1 cellular context compared by ENCODE assay signal in the genomic region with DNA sequence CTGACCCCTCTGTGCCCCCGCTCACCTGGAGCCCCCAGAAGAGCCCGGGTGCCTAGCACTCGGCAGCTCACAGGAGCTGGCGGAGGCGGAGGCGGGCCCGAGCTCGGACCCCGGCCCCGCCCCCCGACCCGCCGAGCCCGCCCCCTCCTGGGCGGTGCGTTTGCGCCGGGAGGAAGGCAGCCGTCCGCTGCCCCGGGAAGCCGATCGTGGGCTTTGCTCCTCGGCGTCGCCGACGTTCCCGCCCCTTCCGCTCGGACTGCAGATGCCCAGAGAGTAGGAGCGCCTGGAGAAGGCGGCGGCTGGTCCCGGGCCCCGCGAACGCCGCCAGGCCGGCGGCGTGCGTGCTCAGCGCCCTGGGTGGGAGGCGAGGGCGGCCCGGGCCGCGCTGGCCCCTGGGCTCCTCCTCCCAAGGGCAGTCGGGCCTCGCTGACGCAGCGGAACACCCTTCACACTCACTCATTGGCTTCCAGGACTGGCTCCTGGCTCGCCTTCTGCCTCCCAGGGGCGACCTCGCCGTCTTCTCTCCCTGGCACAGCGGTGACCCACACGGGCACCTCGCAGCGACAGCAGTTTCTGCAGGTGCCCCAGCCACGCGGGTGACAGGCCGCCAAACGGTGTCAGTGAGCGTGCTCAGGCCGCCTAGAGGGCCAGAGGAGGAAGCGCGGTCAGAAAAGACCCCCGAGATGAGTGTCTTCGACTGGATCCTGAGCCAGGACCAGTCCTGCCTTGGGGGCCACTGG.
TF ChIP-seq lines count a peak whose summit lies in the region.

A gene (minus strand): TSS at position 74 of the 740 bp plus-strand sequence. CDS start 415 bp downstream, outside the sequence.

TF ChIP-seq in HEK293, 187 proteins besides CTCF, POLR2A, EP300 and RAD21 (continued from another document):
- TF ChIP-seq, protein P1, sequence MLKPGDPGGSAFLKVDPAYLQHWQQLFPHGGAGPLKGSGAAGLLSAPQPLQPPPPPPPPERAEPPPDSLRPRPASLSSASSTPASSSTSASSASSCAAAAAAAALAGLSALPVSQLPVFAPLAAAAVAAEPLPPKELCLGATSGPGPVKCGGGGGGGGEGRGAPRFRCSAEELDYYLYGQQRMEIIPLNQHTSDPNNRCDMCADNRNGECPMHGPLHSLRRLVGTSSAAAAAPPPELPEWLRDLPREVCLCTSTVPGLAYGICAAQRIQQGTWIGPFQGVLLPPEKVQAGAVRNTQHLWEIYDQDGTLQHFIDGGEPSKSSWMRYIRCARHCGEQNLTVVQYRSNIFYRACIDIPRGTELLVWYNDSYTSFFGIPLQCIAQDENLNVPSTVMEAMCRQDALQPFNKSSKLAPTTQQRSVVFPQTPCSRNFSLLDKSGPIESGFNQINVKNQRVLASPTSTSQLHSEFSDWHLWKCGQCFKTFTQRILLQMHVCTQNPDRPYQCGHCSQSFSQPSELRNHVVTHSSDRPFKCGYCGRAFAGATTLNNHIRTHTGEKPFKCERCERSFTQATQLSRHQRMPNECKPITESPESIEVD (tag by site-specific recombination; IDR thresholded peaks at IDR 0.05): no peak
- TF ChIP-seq ZNF544 (tag by site-specific recombination; IDR thresholded peaks at IDR 0.05) (no peak), ZNF600 (tag by site-specific recombination; IDR thresholded peaks at IDR 0.05) (0 out of 2 replicates have a peak, but pooled peaks have one; percentile 15), ZNF202 (tag by site-specific recombination; IDR thresholded peaks at IDR 0.05; ENCODE audit: borderline replicate concordance) (no peak), ZNF510 (tag by site-specific recombination; IDR thresholded peaks at IDR 0.05; ENCODE audit: insufficient replicate concordance) (no peak), TCF7L2 (IDR thresholded peaks at IDR 0.05; ENCODE audit: borderline replicate concordance, low read depth, low read length) (no peak), ZNF302 (tag by site-specific recombination; IDR thresholded peaks at IDR 0.05; ENCODE audit: low read depth) (no peak), ZNF670 (tag by site-specific recombination; IDR thresholded peaks at IDR 0.05; ENCODE audit: low read depth) (no peak), ZNF221 (tag by site-specific recombination; IDR thresholded peaks at IDR 0.05; ENCODE audit: borderline replicate concordance) (no peak), ZNF354C (tag by site-specific recombination; IDR thresholded peaks at IDR 0.05; ENCODE audit: borderline replicate concordance, low read depth) (no peak), ZNF214 (tag by site-specific recombination; IDR thresholded peaks at IDR 0.05; ENCODE audit: borderline replicate concordance) (no peak), ZNF830 (tag by site-specific recombination; IDR thresholded peaks at IDR 0.05; ENCODE audit: low read depth) (no peak), ZNF76 (tag by site-specific recombination; IDR thresholded peaks at IDR 0.05; ENCODE audit: borderline replicate concordance, low read depth) (no peak; the same call in 1 of the 2 replicates), GLIS2 (tag by site-specific recombination; IDR thresholded peaks at IDR 0.05) (peak; percentile 93), MEIS1 (CRISPR knock-in tag; IDR thresholded peaks at IDR 0.05; ENCODE audit: borderline replicate concordance) (no peak), ZNF404 (tag by site-specific recombination; IDR thresholded peaks at IDR 0.05) (no peak), ZNF140 (tag by site-specific recombination; IDR thresholded peaks at IDR 0.05) (no peak), ZNF184 (tag by site-specific recombination; IDR thresholded peaks at IDR 0.05) (no peak), GLI4 (tag by site-specific recombination; IDR thresholded peaks at IDR 0.05) (no peak), ZNF701 (tag by site-specific recombination; IDR thresholded peaks at IDR 0.05) (no peak), ZNF155 (tag by site-specific recombination; IDR thresholded peaks at IDR 0.05) (no peak), HOXA7 (CRISPR knock-in tag; IDR thresholded peaks at IDR 0.05; ENCODE audit: borderline replicate concordance) (no peak), ZNF16 (tag by site-specific recombination; IDR thresholded peaks at IDR 0.05; ENCODE audit: low read depth) (no peak), ZBTB48 (tag by site-specific recombination; IDR thresholded peaks at IDR 0.05) (0 out of 2 replicates have a peak, but pooled peaks have one; percentile 17), ZBTB20 (tag by site-specific recombination; IDR thresholded peaks at IDR 0.05) (peak; percentile 38; the same call in 1 of the 2 replicates), ZNF266 (tag by site-specific recombination; IDR thresholded peaks at IDR 0.05; ENCODE audit: low read depth) (no peak), SALL2 (tag by site-specific recombination; IDR thresholded peaks at IDR 0.05; ENCODE audit: borderline replicate concordance) (no peak)
- TF ChIP-seq, protein P2, sequence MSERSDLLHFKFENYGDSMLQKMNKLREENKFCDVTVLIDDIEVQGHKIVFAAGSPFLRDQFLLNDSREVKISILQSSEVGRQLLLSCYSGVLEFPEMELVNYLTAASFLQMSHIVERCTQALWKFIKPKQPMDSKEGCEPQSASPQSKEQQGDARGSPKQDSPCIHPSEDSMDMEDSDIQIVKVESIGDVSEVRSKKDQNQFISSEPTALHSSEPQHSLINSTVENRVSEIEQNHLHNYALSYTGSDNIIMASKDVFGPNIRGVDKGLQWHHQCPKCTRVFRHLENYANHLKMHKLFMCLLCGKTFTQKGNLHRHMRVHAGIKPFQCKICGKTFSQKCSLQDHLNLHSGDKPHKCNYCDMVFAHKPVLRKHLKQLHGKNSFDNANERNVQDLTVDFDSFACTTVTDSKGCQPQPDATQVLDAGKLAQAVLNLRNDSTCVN (tag by site-specific recombination; optimal IDR thresholded peaks at IDR 0.05): peak; percentile 74
- TF ChIP-seq, protein P3, sequence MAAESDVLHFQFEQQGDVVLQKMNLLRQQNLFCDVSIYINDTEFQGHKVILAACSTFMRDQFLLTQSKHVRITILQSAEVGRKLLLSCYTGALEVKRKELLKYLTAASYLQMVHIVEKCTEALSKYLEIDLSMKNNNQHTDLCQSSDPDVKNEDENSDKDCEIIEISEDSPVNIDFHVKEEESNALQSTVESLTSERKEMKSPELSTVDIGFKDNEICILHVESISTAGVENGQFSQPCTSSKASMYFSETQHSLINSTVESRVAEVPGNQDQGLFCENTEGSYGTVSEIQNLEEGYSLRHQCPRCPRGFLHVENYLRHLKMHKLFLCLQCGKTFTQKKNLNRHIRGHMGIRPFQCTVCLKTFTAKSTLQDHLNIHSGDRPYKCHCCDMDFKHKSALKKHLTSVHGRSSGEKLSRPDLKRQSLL (tag by site-specific recombination; IDR thresholded peaks at IDR 0.05): no peak
- TF ChIP-seq, protein P4, sequence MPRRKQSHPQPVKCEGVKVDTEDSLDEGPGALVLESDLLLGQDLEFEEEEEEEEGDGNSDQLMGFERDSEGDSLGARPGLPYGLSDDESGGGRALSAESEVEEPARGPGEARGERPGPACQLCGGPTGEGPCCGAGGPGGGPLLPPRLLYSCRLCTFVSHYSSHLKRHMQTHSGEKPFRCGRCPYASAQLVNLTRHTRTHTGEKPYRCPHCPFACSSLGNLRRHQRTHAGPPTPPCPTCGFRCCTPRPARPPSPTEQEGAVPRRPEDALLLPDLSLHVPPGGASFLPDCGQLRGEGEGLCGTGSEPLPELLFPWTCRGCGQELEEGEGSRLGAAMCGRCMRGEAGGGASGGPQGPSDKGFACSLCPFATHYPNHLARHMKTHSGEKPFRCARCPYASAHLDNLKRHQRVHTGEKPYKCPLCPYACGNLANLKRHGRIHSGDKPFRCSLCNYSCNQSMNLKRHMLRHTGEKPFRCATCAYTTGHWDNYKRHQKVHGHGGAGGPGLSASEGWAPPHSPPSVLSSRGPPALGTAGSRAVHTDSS (tag by site-specific recombination; IDR thresholded peaks at IDR 0.05): no peak; the same call in 1 of the 2 replicates
- TF ChIP-seq, protein P5, sequence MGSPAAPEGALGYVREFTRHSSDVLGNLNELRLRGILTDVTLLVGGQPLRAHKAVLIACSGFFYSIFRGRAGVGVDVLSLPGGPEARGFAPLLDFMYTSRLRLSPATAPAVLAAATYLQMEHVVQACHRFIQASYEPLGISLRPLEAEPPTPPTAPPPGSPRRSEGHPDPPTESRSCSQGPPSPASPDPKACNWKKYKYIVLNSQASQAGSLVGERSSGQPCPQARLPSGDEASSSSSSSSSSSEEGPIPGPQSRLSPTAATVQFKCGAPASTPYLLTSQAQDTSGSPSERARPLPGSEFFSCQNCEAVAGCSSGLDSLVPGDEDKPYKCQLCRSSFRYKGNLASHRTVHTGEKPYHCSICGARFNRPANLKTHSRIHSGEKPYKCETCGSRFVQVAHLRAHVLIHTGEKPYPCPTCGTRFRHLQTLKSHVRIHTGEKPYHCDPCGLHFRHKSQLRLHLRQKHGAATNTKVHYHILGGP (tag by site-specific recombination; IDR thresholded peaks at IDR 0.05): no peak
- TF ChIP-seq, protein P6, sequence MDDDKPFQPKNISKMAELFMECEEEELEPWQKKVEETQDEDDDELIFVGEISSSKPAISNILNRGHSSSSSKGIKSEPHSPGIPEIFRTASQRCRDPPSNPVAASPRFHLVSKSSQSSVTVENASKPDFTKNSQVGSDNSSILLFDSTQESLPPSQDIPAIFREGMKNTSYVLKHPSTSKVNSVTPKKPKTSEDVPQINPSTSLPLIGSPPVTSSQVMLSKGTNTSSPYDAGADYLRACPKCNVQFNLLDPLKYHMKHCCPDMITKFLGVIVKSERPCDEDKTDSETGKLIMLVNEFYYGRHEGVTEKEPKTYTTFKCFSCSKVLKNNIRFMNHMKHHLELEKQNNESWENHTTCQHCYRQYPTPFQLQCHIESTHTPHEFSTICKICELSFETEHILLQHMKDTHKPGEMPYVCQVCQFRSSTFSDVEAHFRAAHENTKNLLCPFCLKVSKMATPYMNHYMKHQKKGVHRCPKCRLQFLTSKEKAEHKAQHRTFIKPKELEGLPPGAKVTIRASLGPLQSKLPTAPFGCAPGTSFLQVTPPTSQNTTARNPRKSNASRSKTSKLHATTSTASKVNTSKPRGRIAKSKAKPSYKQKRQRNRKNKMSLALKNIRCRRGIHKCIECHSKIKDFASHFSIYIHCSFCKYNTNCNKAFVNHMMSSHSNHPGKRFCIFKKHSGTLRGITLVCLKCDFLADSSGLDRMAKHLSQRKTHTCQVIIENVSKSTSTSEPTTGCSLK (tag by site-specific recombination; IDR thresholded peaks at IDR 0.05): no peak
- TF ChIP-seq, protein P7, sequence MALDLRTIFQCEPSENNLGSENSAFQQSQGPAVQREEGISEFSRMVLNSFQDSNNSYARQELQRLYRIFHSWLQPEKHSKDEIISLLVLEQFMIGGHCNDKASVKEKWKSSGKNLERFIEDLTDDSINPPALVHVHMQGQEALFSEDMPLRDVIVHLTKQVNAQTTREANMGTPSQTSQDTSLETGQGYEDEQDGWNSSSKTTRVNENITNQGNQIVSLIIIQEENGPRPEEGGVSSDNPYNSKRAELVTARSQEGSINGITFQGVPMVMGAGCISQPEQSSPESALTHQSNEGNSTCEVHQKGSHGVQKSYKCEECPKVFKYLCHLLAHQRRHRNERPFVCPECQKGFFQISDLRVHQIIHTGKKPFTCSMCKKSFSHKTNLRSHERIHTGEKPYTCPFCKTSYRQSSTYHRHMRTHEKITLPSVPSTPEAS (tag by site-specific recombination; IDR thresholded peaks at IDR 0.05): no peak
